21 cellular contexts compared by ENCODE assay signal in genomic region chr18:21958707-21959457, GRCh38.
"Had no signal": no experiment of that assay in that cellular context is flagged by ENCODE, and none has a peak within 500 bp of the region (broad histone marks: within the 10 kb centered on the region; RNA-seq: fewer than 3 reads in every experiment).

No MANE protein-coding gene starts in this region.

- DNase-seq: activated CD4-positive, alpha-beta T cell treated with anti-CD3 and anti-CD28 coated beads, Interleukin-2, amount 10 ng/mL, durations not matched to agents 7 days and 5 days; activated CD8-positive, alpha-beta T cell treated with anti-CD3 and anti-CD28 coated beads, Interleukin-2, amount 10 ng/mL, durations not matched to agents 7 days and 5 days; activated naive CD4-positive, alpha-beta T cell treated with anti-CD3 and anti-CD28 coated beads, Interleukin-2, amount 10 ng/mL, durations not matched to agents 7 days and 5 days; activated naive CD8-positive, alpha-beta T cell treated with anti-CD3 and anti-CD28 coated beads, Interleukin-2, amount 50 U/mL, for 24 hours; activated T-cell treated with anti-CD3 and anti-CD28 coated beads, Interleukin-2, amount 50 U/mL, for 4 hours; aorta; brain microvascular endothelial cell; cerebellar nuclear complex; effector CD8-positive, alpha-beta T cell; esophagus squamous epithelium; islet precursor cell; mammary epithelial cell; naive B cell; psoas muscle; stimulated activated CD4-positive, alpha-beta T cell treated with anti-CD3 and anti-CD28 coated beads, Interleukin-4, amount 100 ng/mL, for 4 hours; thyroid gland had no signal

- ATAC-seq: activated CD8-positive, alpha-beta T cell treated with anti-CD3 and anti-CD28 coated beads, Interleukin-2, amount 10 ng/mL, durations not matched to agents 7 days and 5 days; activated naive CD8-positive, alpha-beta T cell treated with anti-CD3 and anti-CD28 coated beads, Interleukin-2, amount 50 U/mL, for 24 hours; activated T-cell treated with anti-CD3 and anti-CD28 coated beads, Interleukin-2, amount 50 U/mL, for 4 hours; psoas muscle; sciatic nerve; stimulated activated memory B cell treated with anti-CD40 and anti-IgM and Interleukin-4, amounts not matched to agents 10 μg/mL and 1 μg/mL and 100 μg/mL, for 72 hours had no signal

- H3K36me3 ChIP-seq: brain microvascular endothelial cell, esophagus squamous epithelium, neural progenitor cell, thyroid gland had no signal

- H3K27ac Mint-ChIP-seq: activated CD4-positive, alpha-beta T cell treated with anti-CD3 and anti-CD28 coated beads, Interleukin-2, amount 10 ng/mL, durations not matched to agents 7 days and 5 days; activated CD8-positive, alpha-beta T cell treated with anti-CD3 and anti-CD28 coated beads, Interleukin-2, amount 10 ng/mL, durations not matched to agents 7 days and 5 days; activated naive CD4-positive, alpha-beta T cell treated with anti-CD3 and anti-CD28 coated beads, Interleukin-2, amount 10 ng/mL, durations not matched to agents 7 days and 5 days; activated naive CD8-positive, alpha-beta T cell treated with anti-CD3 and anti-CD28 coated beads, Interleukin-2, amount 50 U/mL, for 24 hours; dendritic cell treated with granulocyte-macrophage colony-stimulating factor and Interleukin-4, amounts not matched to agents 40 ng/mL and 50 ng/mL, for 4 days; neural progenitor cell; stimulated activated memory B cell treated with anti-CD40 and anti-IgM and Interleukin-4, amounts not matched to agents 10 μg/mL and 1 μg/mL and 100 μg/mL, for 72 hours; T-helper 1 cell treated with Interleukin-12 subunit alpha and Interleukin-12 subunit beta and Interleukin-4 antibody, amounts not matched to agents 30 μg/mL and 1 μg/mL, for 36 hours had no signal

- H3K27me3 Mint-ChIP-seq: dendritic cell treated with granulocyte-macrophage colony-stimulating factor and Interleukin-4, amounts not matched to agents 40 ng/mL and 50 ng/mL, for 4 days had no signal

- H3K9me3 Mint-ChIP-seq: activated CD4-positive, alpha-beta T cell treated with anti-CD3 and anti-CD28 coated beads, Interleukin-2, amount 10 ng/mL, durations not matched to agents 7 days and 5 days; activated naive CD4-positive, alpha-beta T cell treated with anti-CD3 and anti-CD28 coated beads, Interleukin-2, amount 10 ng/mL, durations not matched to agents 7 days and 5 days; activated naive CD8-positive, alpha-beta T cell treated with anti-CD3 and anti-CD28 coated beads, Interleukin-2, amount 50 U/mL, for 24 hours; activated T-cell treated with anti-CD3 and anti-CD28 coated beads, Interleukin-2, amount 50 U/mL, for 4 hours; dendritic cell treated with granulocyte-macrophage colony-stimulating factor and Interleukin-4, amounts not matched to agents 40 ng/mL and 50 ng/mL, for 4 days; stimulated activated memory B cell treated with anti-CD40 and anti-IgM and Interleukin-4, amounts not matched to agents 10 μg/mL and 1 μg/mL and 100 μg/mL, for 72 hours; T-helper 1 cell treated with Interleukin-12 subunit alpha and Interleukin-12 subunit beta and Interleukin-4 antibody, amounts not matched to agents 30 μg/mL and 1 μg/mL, for 36 hours had no signal

- H3K27me3 ChIP-seq: brain microvascular endothelial cell, thyroid gland had no signal

- H3K4me1 ChIP-seq: esophagus squamous epithelium, neural progenitor cell, psoas muscle, thyroid gland had no signal

- H3K9ac ChIP-seq: neural progenitor cell had no signal

- H3K4me3 ChIP-seq: esophagus squamous epithelium, neural progenitor cell, psoas muscle, thyroid gland had no signal

- H3K4me3 Mint-ChIP-seq: activated CD4-positive, alpha-beta T cell treated with anti-CD3 and anti-CD28 coated beads, Interleukin-2, amount 10 ng/mL, durations not matched to agents 7 days and 5 days; activated CD8-positive, alpha-beta T cell treated with anti-CD3 and anti-CD28 coated beads, Interleukin-2, amount 10 ng/mL, durations not matched to agents 7 days and 5 days; activated naive CD4-positive, alpha-beta T cell treated with anti-CD3 and anti-CD28 coated beads, Interleukin-2, amount 10 ng/mL, durations not matched to agents 7 days and 5 days; activated naive CD8-positive, alpha-beta T cell treated with anti-CD3 and anti-CD28 coated beads, Interleukin-2, amount 50 U/mL, for 24 hours; activated T-cell treated with anti-CD3 and anti-CD28 coated beads, Interleukin-2, amount 50 U/mL, for 4 hours; dendritic cell treated with granulocyte-macrophage colony-stimulating factor and Interleukin-4, amounts not matched to agents 40 ng/mL and 50 ng/mL, for 4 days; naive B cell; neural progenitor cell; stimulated activated memory B cell treated with anti-CD40 and anti-IgM and Interleukin-4, amounts not matched to agents 10 μg/mL and 1 μg/mL and 100 μg/mL, for 72 hours; T-helper 1 cell treated with Interleukin-12 subunit alpha and Interleukin-12 subunit beta and Interleukin-4 antibody, amounts not matched to agents 30 μg/mL and 1 μg/mL, for 36 hours had no signal

- H3K27ac ChIP-seq: brain microvascular endothelial cell, esophagus squamous epithelium, neural progenitor cell, psoas muscle, thyroid gland had no signal

- H3K4me1 Mint-ChIP-seq: activated CD4-positive, alpha-beta T cell treated with anti-CD3 and anti-CD28 coated beads, Interleukin-2, amount 10 ng/mL, durations not matched to agents 7 days and 5 days; activated naive CD4-positive, alpha-beta T cell treated with anti-CD3 and anti-CD28 coated beads, Interleukin-2, amount 10 ng/mL, durations not matched to agents 7 days and 5 days; activated naive CD8-positive, alpha-beta T cell treated with anti-CD3 and anti-CD28 coated beads, Interleukin-2, amount 50 U/mL, for 24 hours; naive B cell; neural progenitor cell; stimulated activated memory B cell treated with anti-CD40 and anti-IgM and Interleukin-4, amounts not matched to agents 10 μg/mL and 1 μg/mL and 100 μg/mL, for 72 hours had no signal

- H3K4me2 ChIP-seq: neural progenitor cell had no signal

- H3K36me3 Mint-ChIP-seq: activated naive CD4-positive, alpha-beta T cell treated with anti-CD3 and anti-CD28 coated beads, Interleukin-2, amount 10 ng/mL, durations not matched to agents 7 days and 5 days; naive B cell; neural progenitor cell; stimulated activated memory B cell treated with anti-CD40 and anti-IgM and Interleukin-4, amounts not matched to agents 10 μg/mL and 1 μg/mL and 100 μg/mL, for 72 hours had no signal

- H2AFZ ChIP-seq: neural progenitor cell had no signal

- H3K9me3 ChIP-seq: esophagus squamous epithelium, thyroid gland had no signal
